11 cellular contexts compared by ENCODE assay signal in genomic region chr5:119354522-119355243, GRCh38. TPM values are rescaled to one million over a fixed set of nuclear protein-coding genes. Genes with fewer than 3 reads are reported as not detected.
A peak's percentile ranks its signal among the peaks of the same experiment; 100 is the strongest.
DNase-seq lines count a peak whose midpoint lies in the region; ATAC-seq and TF ChIP-seq lines count a peak whose summit lies in the region.
"Had no signal": no experiment of that assay in that cellular context is flagged by ENCODE, and none has a peak within 500 bp of the region (broad histone marks: within the 10 kb centered on the region; RNA-seq: fewer than 3 reads in every experiment).

No MANE protein-coding gene starts in this region.

- DNase-seq in left ventricle myocardium inferior = no peak
- DNase-seq in left ventricle myocardium superior = no peak
- DNase-seq in WTC11 (ENCODE audit: low spot score) = no peak
- DNase-seq in left lung = no peak
- no peak for DNase-seq in vagina (ENCODE audit: extremely low spot score in 2 of 2)
- DNase-seq in NCI-H128 (lab: John Stamatoyannopoulos, UW; ENCODE audit: unreplicated experiment) = no peak
- no peak for DNase-seq in NCI-H748 treated with DMSO at 0.1 percent for 48 hours (lab: John Stamatoyannopoulos, UW)
- no peak for DNase-seq in NCI-H1105 treated with DMSO at 0.1 percent for 48 hours (lab: John Stamatoyannopoulos, UW)
- DNase-seq: activated CD4-positive, alpha-beta T cell treated with anti-CD3 and anti-CD28 coated beads for 1 hour; COR-L47; NCI-H446 had no signal

- H3K36me3 ChIP-seq in left ventricle myocardium inferior (no peaks in the 10 kb centered on the region), left lung (no peaks in the 10 kb centered on the region), vagina (no peaks in the 10 kb centered on the region)

- H3K9me3 ChIP-seq in left ventricle myocardium inferior (replicated peaks) (no peaks in the 10 kb centered on the region), left lung (no peaks in the 10 kb centered on the region), vagina (no peaks in the 10 kb centered on the region)

- peaks cover 8% of the 10 kb centered on the region for H3K27me3 Mint-ChIP-seq in WTC11 (ENCODE audit: low read depth)

- no peak for TF ChIP-seq POLR2A in vagina (IDR thresholded peaks at IDR 0.05)

- no peaks in the 10 kb centered on the region for H3K27me3 ChIP-seq in left ventricle myocardium inferior (ENCODE audit: low read depth)
- H3K27me3 ChIP-seq in left lung = no peaks in the 10 kb centered on the region
- no peaks in the 10 kb centered on the region for H3K27me3 ChIP-seq in vagina

- H3K9me3 Mint-ChIP-seq in WTC11 = no peaks in the 10 kb centered on the region

- CTCF ChIA-PET in WTC11 (lab: Charles Lee) = interaction anchor here (2.9 kb wide), 1 partner anchor 58 kb away, joined by 18 read pairs; no protein-coding TSS in a partner anchor

- TF ChIP-seq CTCF in left ventricle myocardium inferior (IDR thresholded peaks at IDR 0.05; ENCODE audit: borderline replicate concordance) (no peak), WTC11 (IDR thresholded peaks at IDR 0.05) (no peak), left lung (IDR thresholded peaks at IDR 0.05) (no peak), vagina (IDR thresholded peaks at IDR 0.05) (no peak)

- H3K4me3 Mint-ChIP-seq in WTC11 = peak overlapping the region; percentile 88

- POLR2A ChIA-PET in WTC11 (lab: Charles Lee) = no interaction called here

- intact Hi-C loops in left ventricle myocardium inferior (cut with micrococcal nuclease) (no loop called here), left ventricle myocardium superior (cut with micrococcal nuclease) (no loop called here), left lung (cut with DNase I) (no loop called here), vagina (cut with DNase I) (no loop called here)

- no peaks in the 10 kb centered on the region for H3K36me3 Mint-ChIP-seq in WTC11

- peak overlapping the region; percentile 74 for H3K4me3 ChIP-seq in left ventricle myocardium inferior
- peak overlapping the region in 1 of 2 donors; percentile 55 for H3K4me3 ChIP-seq in left lung
- peak overlapping the region; percentile 53 to 62 for H3K4me3 ChIP-seq in vagina

- H3K4me1 ChIP-seq in left ventricle myocardium inferior (peaks cover 54% of the 10 kb centered on the region), left lung (peaks cover 8 to 47% of the 10 kb centered on the region in 2 donors), vagina (peaks cover 61% of the 10 kb centered on the region)

- H3K27ac ChIP-seq in left ventricle myocardium inferior (replicated peaks) (no peak overlapping the region), left lung (peak overlapping the region; percentile 81 to 86), vagina (peak overlapping the region; percentile 78)

- ATAC-seq in left ventricle myocardium superior = no peak
- ATAC-seq in WTC11 = no peak
- no peak for ATAC-seq in left lung

- no peak overlapping the region for H3K27ac Mint-ChIP-seq in WTC11

- H3K4me1 Mint-ChIP-seq in WTC11 = peaks cover 78% of the 10 kb centered on the region

TF ChIP-seq in WTC11, 78 proteins besides CTCF, POLR2A, EP300 and RAD21:
- TF ChIP-seq TCF7 (CRISPR knock-in tag; IDR thresholded peaks at IDR 0.05; ENCODE audit: low read depth) (no peak), NR3C1 (CRISPR knock-in tag; conservative IDR thresholded peaks at IDR 0.05; ENCODE audit: low read depth) (no peak), ZBTB21 (CRISPR knock-in tag; IDR thresholded peaks at IDR 0.05; ENCODE audit: borderline replicate concordance) (no peak), RELA (CRISPR knock-in tag; IDR thresholded peaks at IDR 0.05; ENCODE audit: borderline replicate concordance) (no peak), SOX15 (CRISPR knock-in tag; IDR thresholded peaks at IDR 0.05) (no peak), ZNF121 (CRISPR knock-in tag; IDR thresholded peaks at IDR 0.05) (peak; percentile 35; the same call in 1 of the 2 replicates), CBFB (CRISPR knock-in tag; IDR thresholded peaks at IDR 0.05; ENCODE audit: low read depth) (no peak), TP53 (CRISPR knock-in tag; IDR thresholded peaks at IDR 0.05) (no peak), GTF2I (CRISPR knock-in tag; conservative IDR thresholded peaks at IDR 0.05) (peak; percentile 85), USF2 (CRISPR knock-in tag; IDR thresholded peaks at IDR 0.05) (no peak), NFE2L1 (CRISPR knock-in tag; IDR thresholded peaks at IDR 0.05) (no peak), ZNF317 (CRISPR knock-in tag; IDR thresholded peaks at IDR 0.05; ENCODE audit: borderline replicate concordance, low read depth) (no peak)
- TF ChIP-seq, protein P1, sequence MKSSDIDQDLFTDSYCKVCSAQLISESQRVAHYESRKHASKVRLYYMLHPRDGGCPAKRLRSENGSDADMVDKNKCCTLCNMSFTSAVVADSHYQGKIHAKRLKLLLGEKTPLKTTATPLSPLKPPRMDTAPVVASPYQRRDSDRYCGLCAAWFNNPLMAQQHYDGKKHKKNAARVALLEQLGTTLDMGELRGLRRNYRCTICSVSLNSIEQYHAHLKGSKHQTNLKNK (CRISPR knock-in tag; IDR thresholded peaks at IDR 0.05) = no peak
- TF ChIP-seq, protein P2, sequence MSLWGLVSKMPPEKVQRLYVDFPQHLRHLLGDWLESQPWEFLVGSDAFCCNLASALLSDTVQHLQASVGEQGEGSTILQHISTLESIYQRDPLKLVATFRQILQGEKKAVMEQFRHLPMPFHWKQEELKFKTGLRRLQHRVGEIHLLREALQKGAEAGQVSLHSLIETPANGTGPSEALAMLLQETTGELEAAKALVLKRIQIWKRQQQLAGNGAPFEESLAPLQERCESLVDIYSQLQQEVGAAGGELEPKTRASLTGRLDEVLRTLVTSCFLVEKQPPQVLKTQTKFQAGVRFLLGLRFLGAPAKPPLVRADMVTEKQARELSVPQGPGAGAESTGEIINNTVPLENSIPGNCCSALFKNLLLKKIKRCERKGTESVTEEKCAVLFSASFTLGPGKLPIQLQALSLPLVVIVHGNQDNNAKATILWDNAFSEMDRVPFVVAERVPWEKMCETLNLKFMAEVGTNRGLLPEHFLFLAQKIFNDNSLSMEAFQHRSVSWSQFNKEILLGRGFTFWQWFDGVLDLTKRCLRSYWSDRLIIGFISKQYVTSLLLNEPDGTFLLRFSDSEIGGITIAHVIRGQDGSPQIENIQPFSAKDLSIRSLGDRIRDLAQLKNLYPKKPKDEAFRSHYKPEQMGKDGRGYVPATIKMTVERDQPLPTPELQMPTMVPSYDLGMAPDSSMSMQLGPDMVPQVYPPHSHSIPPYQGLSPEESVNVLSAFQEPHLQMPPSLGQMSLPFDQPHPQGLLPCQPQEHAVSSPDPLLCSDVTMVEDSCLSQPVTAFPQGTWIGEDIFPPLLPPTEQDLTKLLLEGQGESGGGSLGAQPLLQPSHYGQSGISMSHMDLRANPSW (CRISPR knock-in tag; conservative IDR thresholded peaks at IDR 0.05; ENCODE audit: low read depth) = no peak

RNA-seq across cellular contexts. Expression of gene TNFAIP8, which starts 1.1 kb away (rescaled TPM):
- 3.2 TPM for total RNA-seq in left ventricle myocardium inferior
- total RNA-seq in left ventricle myocardium superior = 16.3 TPM
- 18.1 to 24.1 TPM (median 19.9 TPM) in 3 replicates for total RNA-seq in WTC11 (2021)
- 10 to 100 TPM; 15.6 to 30.1 TPM for total RNA-seq in left lung
- 34.4 TPM for total RNA-seq in vagina
